In genomic region chr12:64007853-64008252, GRCh38 we compare ENCODE assay signal across 17 cellular contexts.
"Had no signal": no experiment of that assay in that cellular context is flagged by ENCODE, and none has a peak within 500 bp of the region (broad histone marks: within the 10 kb centered on the region; RNA-seq: fewer than 3 reads in every experiment).

No MANE protein-coding gene starts in this region.

- H3K36me3 Mint-ChIP-seq: activated naive CD8-positive, alpha-beta T cell; naive thymus-derived CD4-positive, alpha-beta T cell; stimulated activated memory B cell treated with anti-CD40 and anti-IgM and Interleukin-4, amounts not matched to agents 10 μg/mL and 1 μg/mL and 100 μg/mL, for 72 hours had no signal

- ATAC-seq: body of pancreas; gastrocnemius medialis; heart left ventricle; left colon; naive thymus-derived CD4-positive, alpha-beta T cell; pancreas; stimulated activated memory B cell treated with anti-CD40 and anti-IgM and Interleukin-4, amounts not matched to agents 10 μg/mL and 1 μg/mL and 100 μg/mL, for 72 hours; T-helper 17 cell had no signal

- H3K27me3 Mint-ChIP-seq: activated naive CD8-positive, alpha-beta T cell; central memory CD8-positive, alpha-beta T cell; dendritic cell treated with granulocyte-macrophage colony-stimulating factor and Interleukin-4, amounts not matched to agents 40 ng/mL and 50 ng/mL, for 4 days; stimulated activated memory B cell treated with anti-CD40 and anti-IgM and Interleukin-4, amounts not matched to agents 10 μg/mL and 1 μg/mL and 100 μg/mL, for 72 hours; T-helper 17 cell had no signal

- H3K4me1 Mint-ChIP-seq: central memory CD8-positive, alpha-beta T cell; naive thymus-derived CD4-positive, alpha-beta T cell; stimulated activated memory B cell treated with anti-CD40 and anti-IgM and Interleukin-4, amounts not matched to agents 10 μg/mL and 1 μg/mL and 100 μg/mL, for 72 hours; T-helper 17 cell had no signal

- H3K4me1 ChIP-seq: body of pancreas, gastrocnemius medialis had no signal

- H3K4me3 Mint-ChIP-seq: activated naive CD8-positive, alpha-beta T cell; central memory CD8-positive, alpha-beta T cell; dendritic cell treated with granulocyte-macrophage colony-stimulating factor and Interleukin-4, amounts not matched to agents 40 ng/mL and 50 ng/mL, for 4 days; naive thymus-derived CD4-positive, alpha-beta T cell; stimulated activated memory B cell treated with anti-CD40 and anti-IgM and Interleukin-4, amounts not matched to agents 10 μg/mL and 1 μg/mL and 100 μg/mL, for 72 hours; T-helper 17 cell had no signal

- H3K27ac Mint-ChIP-seq: activated naive CD8-positive, alpha-beta T cell; dendritic cell treated with granulocyte-macrophage colony-stimulating factor and Interleukin-4, amounts not matched to agents 40 ng/mL and 50 ng/mL, for 4 days; naive thymus-derived CD4-positive, alpha-beta T cell; stimulated activated memory B cell treated with anti-CD40 and anti-IgM and Interleukin-4, amounts not matched to agents 10 μg/mL and 1 μg/mL and 100 μg/mL, for 72 hours; T-helper 17 cell had no signal

- DNase-seq: activated CD4-positive, alpha-beta T cell treated with anti-CD3 and anti-CD28 coated beads for 48 hours; activated CD8-positive, alpha-beta memory T cell treated with anti-CD3 and anti-CD28 coated beads, Interleukin-2, amount 50 U/mL, for 48 hours; activated gamma-delta T cell treated with Interleukin-2 at 50 U/mL for 16 hours; amniotic stem cell; body of pancreas; effector memory CD4-positive, alpha-beta T cell; gastrocnemius medialis; heart left ventricle; left colon; naive thymus-derived CD4-positive, alpha-beta T cell; pancreas; stimulated activated CD4-positive, alpha-beta T cell treated with anti-CD3 and anti-CD28 coated beads, Interleukin-2, amount 100 ng/mL, for 48 hours; T-helper 17 cell had no signal

- H3K9me3 ChIP-seq: body of pancreas, gastrocnemius medialis, pancreas had no signal

- H3K4me3 ChIP-seq: body of pancreas, gastrocnemius medialis, heart left ventricle, pancreas had no signal

- FAIRE-seq: pancreas had no signal

- H3K9me3 Mint-ChIP-seq: central memory CD8-positive, alpha-beta T cell had no signal

- H3K27ac ChIP-seq: body of pancreas, gastrocnemius medialis, heart left ventricle, pancreas had no signal
